1 cellular context compared by ENCODE assay signal in the genomic region with DNA sequence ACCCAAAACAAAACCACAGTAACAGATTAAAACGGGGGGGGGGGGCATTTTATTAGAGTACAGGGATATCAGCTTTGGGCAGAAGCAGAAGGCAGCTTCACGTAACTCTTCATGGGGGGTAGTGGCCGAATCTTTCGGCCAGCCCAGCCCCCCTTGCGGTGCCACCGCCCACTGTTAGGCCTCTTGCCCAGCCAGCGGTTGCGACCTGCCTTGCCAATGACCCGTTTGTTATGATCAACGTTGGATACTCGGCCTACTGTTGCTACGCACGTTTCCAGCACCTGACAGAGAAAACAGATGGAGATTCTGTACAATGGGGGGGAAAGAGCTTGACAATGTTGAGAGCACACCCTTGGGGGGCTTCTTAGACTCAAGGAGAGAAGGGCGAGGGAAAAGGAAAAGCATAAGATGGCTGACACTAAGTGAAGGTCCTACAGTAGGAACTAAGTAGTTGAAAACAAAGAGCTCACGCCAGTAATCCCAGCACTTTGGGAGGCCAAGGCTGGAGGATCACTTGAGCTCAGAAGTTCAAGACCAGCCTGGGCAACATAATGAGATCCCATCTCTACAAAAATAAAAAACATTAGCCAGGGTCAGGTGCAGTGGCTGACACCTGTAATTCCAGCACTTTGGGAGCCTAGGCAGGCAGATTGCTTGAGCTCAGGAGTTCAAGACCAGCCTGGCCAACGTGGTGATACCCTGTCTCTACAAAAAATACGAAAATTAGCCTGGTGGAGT.
A peak's percentile ranks its signal among the peaks of the same experiment; 100 is the strongest.
TF ChIP-seq lines count a peak whose summit lies in the region.

No MANE protein-coding gene starts in this region.

TF ChIP-seq in K562, 482 proteins besides CTCF, POLR2A, EP300 and RAD21 (continues in another document):
- TF ChIP-seq MCM2 (IDR thresholded peaks at IDR 0.05; ENCODE audit: low read depth) = 0 out of 2 replicates have a peak, but pooled peaks have one; percentile 4
- TF ChIP-seq SRF (CRISPR knock-in tag; IDR thresholded peaks at IDR 0.05) = no peak
- TF ChIP-seq ZNF431 (CRISPR knock-in tag; IDR thresholded peaks at IDR 0.05) = no peak
- TF ChIP-seq, protein P1, sequence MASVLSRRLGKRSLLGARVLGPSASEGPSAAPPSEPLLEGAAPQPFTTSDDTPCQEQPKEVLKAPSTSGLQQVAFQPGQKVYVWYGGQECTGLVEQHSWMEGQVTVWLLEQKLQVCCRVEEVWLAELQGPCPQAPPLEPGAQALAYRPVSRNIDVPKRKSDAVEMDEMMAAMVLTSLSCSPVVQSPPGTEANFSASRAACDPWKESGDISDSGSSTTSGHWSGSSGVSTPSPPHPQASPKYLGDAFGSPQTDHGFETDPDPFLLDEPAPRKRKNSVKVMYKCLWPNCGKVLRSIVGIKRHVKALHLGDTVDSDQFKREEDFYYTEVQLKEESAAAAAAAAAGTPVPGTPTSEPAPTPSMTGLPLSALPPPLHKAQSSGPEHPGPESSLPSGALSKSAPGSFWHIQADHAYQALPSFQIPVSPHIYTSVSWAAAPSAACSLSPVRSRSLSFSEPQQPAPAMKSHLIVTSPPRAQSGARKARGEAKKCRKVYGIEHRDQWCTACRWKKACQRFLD (CRISPR knock-in tag; IDR thresholded peaks at IDR 0.05) = 0 out of 2 replicates have a peak, but pooled peaks have one; percentile 42
- TF ChIP-seq ELF2 (CRISPR knock-in tag; IDR thresholded peaks at IDR 0.05) = no peak
- TF ChIP-seq, protein P2, sequence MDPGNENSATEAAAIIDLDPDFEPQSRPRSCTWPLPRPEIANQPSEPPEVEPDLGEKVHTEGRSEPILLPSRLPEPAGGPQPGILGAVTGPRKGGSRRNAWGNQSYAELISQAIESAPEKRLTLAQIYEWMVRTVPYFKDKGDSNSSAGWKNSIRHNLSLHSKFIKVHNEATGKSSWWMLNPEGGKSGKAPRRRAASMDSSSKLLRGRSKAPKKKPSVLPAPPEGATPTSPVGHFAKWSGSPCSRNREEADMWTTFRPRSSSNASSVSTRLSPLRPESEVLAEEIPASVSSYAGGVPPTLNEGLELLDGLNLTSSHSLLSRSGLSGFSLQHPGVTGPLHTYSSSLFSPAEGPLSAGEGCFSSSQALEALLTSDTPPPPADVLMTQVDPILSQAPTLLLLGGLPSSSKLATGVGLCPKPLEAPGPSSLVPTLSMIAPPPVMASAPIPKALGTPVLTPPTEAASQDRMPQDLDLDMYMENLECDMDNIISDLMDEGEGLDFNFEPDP (CRISPR knock-in tag; IDR thresholded peaks at IDR 0.05) = no peak
- TF ChIP-seq, protein P3, sequence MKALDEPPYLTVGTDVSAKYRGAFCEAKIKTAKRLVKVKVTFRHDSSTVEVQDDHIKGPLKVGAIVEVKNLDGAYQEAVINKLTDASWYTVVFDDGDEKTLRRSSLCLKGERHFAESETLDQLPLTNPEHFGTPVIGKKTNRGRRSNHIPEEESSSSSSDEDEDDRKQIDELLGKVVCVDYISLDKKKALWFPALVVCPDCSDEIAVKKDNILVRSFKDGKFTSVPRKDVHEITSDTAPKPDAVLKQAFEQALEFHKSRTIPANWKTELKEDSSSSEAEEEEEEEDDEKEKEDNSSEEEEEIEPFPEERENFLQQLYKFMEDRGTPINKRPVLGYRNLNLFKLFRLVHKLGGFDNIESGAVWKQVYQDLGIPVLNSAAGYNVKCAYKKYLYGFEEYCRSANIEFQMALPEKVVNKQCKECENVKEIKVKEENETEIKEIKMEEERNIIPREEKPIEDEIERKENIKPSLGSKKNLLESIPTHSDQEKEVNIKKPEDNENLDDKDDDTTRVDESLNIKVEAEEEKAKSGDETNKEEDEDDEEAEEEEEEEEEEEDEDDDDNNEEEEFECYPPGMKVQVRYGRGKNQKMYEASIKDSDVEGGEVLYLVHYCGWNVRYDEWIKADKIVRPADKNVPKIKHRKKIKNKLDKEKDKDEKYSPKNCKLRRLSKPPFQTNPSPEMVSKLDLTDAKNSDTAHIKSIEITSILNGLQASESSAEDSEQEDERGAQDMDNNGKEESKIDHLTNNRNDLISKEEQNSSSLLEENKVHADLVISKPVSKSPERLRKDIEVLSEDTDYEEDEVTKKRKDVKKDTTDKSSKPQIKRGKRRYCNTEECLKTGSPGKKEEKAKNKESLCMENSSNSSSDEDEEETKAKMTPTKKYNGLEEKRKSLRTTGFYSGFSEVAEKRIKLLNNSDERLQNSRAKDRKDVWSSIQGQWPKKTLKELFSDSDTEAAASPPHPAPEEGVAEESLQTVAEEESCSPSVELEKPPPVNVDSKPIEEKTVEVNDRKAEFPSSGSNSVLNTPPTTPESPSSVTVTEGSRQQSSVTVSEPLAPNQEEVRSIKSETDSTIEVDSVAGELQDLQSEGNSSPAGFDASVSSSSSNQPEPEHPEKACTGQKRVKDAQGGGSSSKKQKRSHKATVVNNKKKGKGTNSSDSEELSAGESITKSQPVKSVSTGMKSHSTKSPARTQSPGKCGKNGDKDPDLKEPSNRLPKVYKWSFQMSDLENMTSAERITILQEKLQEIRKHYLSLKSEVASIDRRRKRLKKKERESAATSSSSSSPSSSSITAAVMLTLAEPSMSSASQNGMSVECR (CRISPR knock-in tag; IDR thresholded peaks at IDR 0.05) = no peak
- TF ChIP-seq MTA1 (IDR thresholded peaks at IDR 0.05; ENCODE audit: borderline replicate concordance) = no peak
- TF ChIP-seq, protein P4, sequence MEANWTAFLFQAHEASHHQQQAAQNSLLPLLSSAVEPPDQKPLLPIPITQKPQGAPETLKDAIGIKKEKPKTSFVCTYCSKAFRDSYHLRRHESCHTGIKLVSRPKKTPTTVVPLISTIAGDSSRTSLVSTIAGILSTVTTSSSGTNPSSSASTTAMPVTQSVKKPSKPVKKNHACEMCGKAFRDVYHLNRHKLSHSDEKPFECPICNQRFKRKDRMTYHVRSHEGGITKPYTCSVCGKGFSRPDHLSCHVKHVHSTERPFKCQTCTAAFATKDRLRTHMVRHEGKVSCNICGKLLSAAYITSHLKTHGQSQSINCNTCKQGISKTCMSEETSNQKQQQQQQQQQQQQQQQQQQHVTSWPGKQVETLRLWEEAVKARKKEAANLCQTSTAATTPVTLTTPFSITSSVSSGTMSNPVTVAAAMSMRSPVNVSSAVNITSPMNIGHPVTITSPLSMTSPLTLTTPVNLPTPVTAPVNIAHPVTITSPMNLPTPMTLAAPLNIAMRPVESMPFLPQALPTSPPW (CRISPR knock-in tag; IDR thresholded peaks at IDR 0.05) = peak; percentile 17; the same call in 1 of the 2 replicates
- TF ChIP-seq L3MBTL2 (IDR thresholded peaks at IDR 0.05) = no peak
- TF ChIP-seq, protein P5, sequence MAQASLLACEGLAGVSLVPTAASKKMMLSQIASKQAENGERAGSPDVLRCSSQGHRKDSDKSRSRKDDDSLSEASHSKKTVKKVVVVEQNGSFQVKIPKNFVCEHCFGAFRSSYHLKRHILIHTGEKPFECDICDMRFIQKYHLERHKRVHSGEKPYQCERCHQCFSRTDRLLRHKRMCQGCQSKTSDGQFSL (CRISPR knock-in tag; IDR thresholded peaks at IDR 0.05) = peak; percentile 92
- TF ChIP-seq, protein P5 (tag; IDR thresholded peaks at IDR 0.05) = peak in 1 of 2 experiments; percentile 71; a peak in 2 of 4 replicates
- TF ChIP-seq KDM4B (IDR thresholded peaks at IDR 0.05; ENCODE audit: borderline replicate concordance in 2 of 2, low read depth in 1 of 2) = no peak
- TF ChIP-seq, protein P6, sequence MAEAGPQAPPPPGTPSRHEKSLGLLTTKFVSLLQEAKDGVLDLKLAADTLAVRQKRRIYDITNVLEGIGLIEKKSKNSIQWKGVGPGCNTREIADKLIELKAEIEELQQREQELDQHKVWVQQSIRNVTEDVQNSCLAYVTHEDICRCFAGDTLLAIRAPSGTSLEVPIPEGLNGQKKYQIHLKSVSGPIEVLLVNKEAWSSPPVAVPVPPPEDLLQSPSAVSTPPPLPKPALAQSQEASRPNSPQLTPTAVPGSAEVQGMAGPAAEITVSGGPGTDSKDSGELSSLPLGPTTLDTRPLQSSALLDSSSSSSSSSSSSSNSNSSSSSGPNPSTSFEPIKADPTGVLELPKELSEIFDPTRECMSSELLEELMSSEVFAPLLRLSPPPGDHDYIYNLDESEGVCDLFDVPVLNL (CRISPR knock-in tag; IDR thresholded peaks at IDR 0.05; ENCODE audit: low read depth) = no peak
- TF ChIP-seq, protein P7, sequence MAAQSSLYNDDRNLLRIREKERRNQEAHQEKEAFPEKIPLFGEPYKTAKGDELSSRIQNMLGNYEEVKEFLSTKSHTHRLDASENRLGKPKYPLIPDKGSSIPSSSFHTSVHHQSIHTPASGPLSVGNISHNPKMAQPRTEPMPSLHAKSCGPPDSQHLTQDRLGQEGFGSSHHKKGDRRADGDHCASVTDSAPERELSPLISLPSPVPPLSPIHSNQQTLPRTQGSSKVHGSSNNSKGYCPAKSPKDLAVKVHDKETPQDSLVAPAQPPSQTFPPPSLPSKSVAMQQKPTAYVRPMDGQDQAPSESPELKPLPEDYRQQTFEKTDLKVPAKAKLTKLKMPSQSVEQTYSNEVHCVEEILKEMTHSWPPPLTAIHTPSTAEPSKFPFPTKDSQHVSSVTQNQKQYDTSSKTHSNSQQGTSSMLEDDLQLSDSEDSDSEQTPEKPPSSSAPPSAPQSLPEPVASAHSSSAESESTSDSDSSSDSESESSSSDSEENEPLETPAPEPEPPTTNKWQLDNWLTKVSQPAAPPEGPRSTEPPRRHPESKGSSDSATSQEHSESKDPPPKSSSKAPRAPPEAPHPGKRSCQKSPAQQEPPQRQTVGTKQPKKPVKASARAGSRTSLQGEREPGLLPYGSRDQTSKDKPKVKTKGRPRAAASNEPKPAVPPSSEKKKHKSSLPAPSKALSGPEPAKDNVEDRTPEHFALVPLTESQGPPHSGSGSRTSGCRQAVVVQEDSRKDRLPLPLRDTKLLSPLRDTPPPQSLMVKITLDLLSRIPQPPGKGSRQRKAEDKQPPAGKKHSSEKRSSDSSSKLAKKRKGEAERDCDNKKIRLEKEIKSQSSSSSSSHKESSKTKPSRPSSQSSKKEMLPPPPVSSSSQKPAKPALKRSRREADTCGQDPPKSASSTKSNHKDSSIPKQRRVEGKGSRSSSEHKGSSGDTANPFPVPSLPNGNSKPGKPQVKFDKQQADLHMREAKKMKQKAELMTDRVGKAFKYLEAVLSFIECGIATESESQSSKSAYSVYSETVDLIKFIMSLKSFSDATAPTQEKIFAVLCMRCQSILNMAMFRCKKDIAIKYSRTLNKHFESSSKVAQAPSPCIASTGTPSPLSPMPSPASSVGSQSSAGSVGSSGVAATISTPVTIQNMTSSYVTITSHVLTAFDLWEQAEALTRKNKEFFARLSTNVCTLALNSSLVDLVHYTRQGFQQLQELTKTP (IDR thresholded peaks at IDR 0.05; ENCODE audit: low read depth in 1 of 2, partially characterized antibody in 2 of 2) = peak in 1 of 2 experiments; percentile 2
- no peak for TF ChIP-seq BRCA1 (IDR thresholded peaks at IDR 0.05)
- TF ChIP-seq BRCA1 (CRISPR knock-in tag; IDR thresholded peaks at IDR 0.05) = no peak
- TF ChIP-seq LARP7 (IDR thresholded peaks at IDR 0.05) = no peak
- TF ChIP-seq, protein P8, sequence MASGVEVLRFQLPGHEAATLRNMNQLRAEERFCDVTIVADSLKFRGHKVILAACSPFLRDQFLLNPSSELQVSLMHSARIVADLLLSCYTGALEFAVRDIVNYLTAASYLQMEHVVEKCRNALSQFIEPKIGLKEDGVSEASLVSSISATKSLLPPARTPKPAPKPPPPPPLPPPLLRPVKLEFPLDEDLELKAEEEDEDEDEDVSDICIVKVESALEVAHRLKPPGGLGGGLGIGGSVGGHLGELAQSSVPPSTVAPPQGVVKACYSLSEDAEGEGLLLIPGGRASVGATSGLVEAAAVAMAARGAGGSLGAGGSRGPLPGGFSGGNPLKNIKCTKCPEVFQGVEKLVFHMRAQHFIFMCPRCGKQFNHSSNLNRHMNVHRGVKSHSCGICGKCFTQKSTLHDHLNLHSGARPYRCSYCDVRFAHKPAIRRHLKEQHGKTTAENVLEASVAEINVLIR (CRISPR knock-in tag; IDR thresholded peaks at IDR 0.05) = no peak
- TF ChIP-seq, protein P9, sequence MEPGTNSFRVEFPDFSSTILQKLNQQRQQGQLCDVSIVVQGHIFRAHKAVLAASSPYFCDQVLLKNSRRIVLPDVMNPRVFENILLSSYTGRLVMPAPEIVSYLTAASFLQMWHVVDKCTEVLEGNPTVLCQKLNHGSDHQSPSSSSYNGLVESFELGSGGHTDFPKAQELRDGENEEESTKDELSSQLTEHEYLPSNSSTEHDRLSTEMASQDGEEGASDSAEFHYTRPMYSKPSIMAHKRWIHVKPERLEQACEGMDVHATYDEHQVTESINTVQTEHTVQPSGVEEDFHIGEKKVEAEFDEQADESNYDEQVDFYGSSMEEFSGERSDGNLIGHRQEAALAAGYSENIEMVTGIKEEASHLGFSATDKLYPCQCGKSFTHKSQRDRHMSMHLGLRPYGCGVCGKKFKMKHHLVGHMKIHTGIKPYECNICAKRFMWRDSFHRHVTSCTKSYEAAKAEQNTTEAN (CRISPR knock-in tag; IDR thresholded peaks at IDR 0.05) = no peak
- TF ChIP-seq MEF2D (tag; conservative IDR thresholded peaks at IDR 0.05; ENCODE audit: low read depth) = peak; percentile 56
- TF ChIP-seq HOXB6 (CRISPR knock-in tag; IDR thresholded peaks at IDR 0.05; ENCODE audit: borderline replicate concordance) = no peak
- TF ChIP-seq, protein P10, sequence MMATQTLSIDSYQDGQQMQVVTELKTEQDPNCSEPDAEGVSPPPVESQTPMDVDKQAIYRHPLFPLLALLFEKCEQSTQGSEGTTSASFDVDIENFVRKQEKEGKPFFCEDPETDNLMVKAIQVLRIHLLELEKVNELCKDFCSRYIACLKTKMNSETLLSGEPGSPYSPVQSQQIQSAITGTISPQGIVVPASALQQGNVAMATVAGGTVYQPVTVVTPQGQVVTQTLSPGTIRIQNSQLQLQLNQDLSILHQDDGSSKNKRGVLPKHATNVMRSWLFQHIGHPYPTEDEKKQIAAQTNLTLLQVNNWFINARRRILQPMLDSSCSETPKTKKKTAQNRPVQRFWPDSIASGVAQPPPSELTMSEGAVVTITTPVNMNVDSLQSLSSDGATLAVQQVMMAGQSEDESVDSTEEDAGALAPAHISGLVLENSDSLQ (IDR thresholded peaks at IDR 0.05) = no peak
- TF ChIP-seq GTF2E2 (tag; IDR thresholded peaks at IDR 0.05) = 0 out of 2 replicates have a peak, but pooled peaks have one; percentile 26
- TF ChIP-seq CTBP1 (IDR thresholded peaks at IDR 0.05; ENCODE audit: borderline replicate concordance) = no peak
- peak; percentile 0 for TF ChIP-seq HNRNPLL (IDR thresholded peaks at IDR 0.05; ENCODE audit: low read depth, low read length, poor library complexity, severe bottlenecking)
- peak; percentile 35; the same call in 1 of the 2 replicates for TF ChIP-seq GATAD2A (IDR thresholded peaks at IDR 0.05)
- TF ChIP-seq EGR1 (conservative IDR thresholded peaks at IDR 0.05) = no peak
- no peak for TF ChIP-seq JUND (IDR thresholded peaks at IDR 0.05; ENCODE audit: borderline replicate concordance, low read depth, low read length)
- no peak for TF ChIP-seq JUND (tag; IDR thresholded peaks at IDR 0.05; ENCODE audit: borderline replicate concordance, low read depth, low read length)
- TF ChIP-seq HDGF (IDR thresholded peaks at IDR 0.05) = 0 out of 2 replicates have a peak, but pooled peaks have one; percentile 19
- TF ChIP-seq HNRNPL (IDR thresholded peaks at IDR 0.05; ENCODE audit: low read depth, low read length) = no peak
- TF ChIP-seq, protein P11, sequence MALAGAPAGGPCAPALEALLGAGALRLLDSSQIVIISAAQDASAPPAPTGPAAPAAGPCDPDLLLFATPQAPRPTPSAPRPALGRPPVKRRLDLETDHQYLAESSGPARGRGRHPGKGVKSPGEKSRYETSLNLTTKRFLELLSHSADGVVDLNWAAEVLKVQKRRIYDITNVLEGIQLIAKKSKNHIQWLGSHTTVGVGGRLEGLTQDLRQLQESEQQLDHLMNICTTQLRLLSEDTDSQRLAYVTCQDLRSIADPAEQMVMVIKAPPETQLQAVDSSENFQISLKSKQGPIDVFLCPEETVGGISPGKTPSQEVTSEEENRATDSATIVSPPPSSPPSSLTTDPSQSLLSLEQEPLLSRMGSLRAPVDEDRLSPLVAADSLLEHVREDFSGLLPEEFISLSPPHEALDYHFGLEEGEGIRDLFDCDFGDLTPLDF (CRISPR knock-in tag; IDR thresholded peaks at IDR 0.05) = no peak
